Comparison of ENCODE assay signal across 28 cellular contexts in the genomic region with DNA sequence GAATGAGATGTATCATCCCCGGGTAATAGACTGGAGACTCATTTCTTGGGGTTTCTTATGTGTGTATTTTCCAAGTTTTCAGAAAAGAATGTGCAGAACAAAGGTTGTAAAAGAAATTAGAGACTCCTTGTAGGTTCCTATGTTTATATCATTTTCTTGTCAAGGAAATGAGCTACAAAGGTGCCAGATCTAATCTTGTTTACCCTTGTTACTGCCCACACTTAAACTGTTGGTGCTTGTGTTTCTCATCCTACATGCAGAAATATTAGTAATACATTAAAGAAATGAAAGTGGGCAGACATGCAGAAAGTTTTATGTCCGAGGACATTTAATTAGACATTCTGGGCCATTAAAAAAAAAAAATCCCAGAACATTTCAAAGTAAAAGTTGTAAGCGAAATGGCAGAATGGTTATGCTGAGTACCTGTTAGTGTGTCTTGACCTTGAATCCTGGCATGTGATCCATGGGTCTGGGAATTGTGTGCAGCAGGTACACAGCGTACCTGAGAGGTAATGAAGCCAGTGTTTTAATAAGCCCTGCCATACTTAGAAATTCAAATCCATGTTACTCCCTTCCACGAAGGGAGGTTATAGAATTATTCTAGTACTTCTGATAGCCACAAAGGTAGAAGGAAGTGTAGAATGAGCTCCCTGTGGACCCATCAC.
"Had no signal": no experiment of that assay in that cellular context is flagged by ENCODE, and none has a peak within 500 bp of the region (broad histone marks: within the 10 kb centered on the region; RNA-seq: fewer than 3 reads in every experiment).

No MANE protein-coding gene starts in this region.

- H3K36me3 ChIP-seq: breast epithelium, cardiac muscle cell, colonic mucosa had no signal

- H3K4me1 ChIP-seq: breast epithelium, esophagus squamous epithelium, gastroesophageal sphincter had no signal

- H3K9me3 ChIP-seq: breast epithelium, colonic mucosa, esophagus squamous epithelium, gastroesophageal sphincter had no signal

- ATAC-seq: activated naive CD4-positive, alpha-beta T cell treated with anti-CD3 and anti-CD28 coated beads, Interleukin-2, amount 50 U/mL, for 72 hours; activated T-cell treated with anti-CD3 and anti-CD28 coated beads, Interleukin-2, amount 50 U/mL, for 72 hours; gastroesophageal sphincter; WTC11 had no signal

- H3K4me3 ChIP-seq: breast epithelium, cardiac muscle cell, colonic mucosa, esophagus squamous epithelium, gastroesophageal sphincter had no signal

- H3K27ac ChIP-seq: breast epithelium, cardiac muscle cell, colonic mucosa, epithelial cell of prostate, esophagus squamous epithelium, gastroesophageal sphincter had no signal

- FAIRE-seq: endometrium, endothelial cell of umbilical vein had no signal

- H3K27me3 ChIP-seq: breast epithelium, cardiac muscle cell, colonic mucosa, esophagus squamous epithelium, gastroesophageal sphincter had no signal

- DNase-seq: activated CD4-positive, alpha-beta memory T cell treated with anti-CD3 and anti-CD28 coated beads, Interleukin-2, amount 10 ng/mL, durations not matched to agents 7 days and 5 days; activated CD4-positive, alpha-beta T cell treated with anti-CD3 and anti-CD28 coated beads for 1 hour; activated CD4-positive, alpha-beta T cell treated with anti-CD3 and anti-CD28 coated beads for 4 hours; activated CD4-positive, alpha-beta T cell treated with anti-CD3 and anti-CD28 coated beads, Interleukin-2, amount 10 ng/mL, durations not matched to agents 7 days and 5 days; activated CD4-positive, alpha-beta T cell treated with anti-CD3 and anti-CD28 coated beads, Interleukin-2, amount 50 U/mL, for 4 hours; activated CD8-positive, alpha-beta memory T cell treated with anti-CD3 and anti-CD28 coated beads, Interleukin-2, amount 50 U/mL, for 48 hours; activated gamma-delta T cell; activated naive CD4-positive, alpha-beta T cell; activated naive CD4-positive, alpha-beta T cell treated with anti-CD3 and anti-CD28 coated beads, Interleukin-2, amount 10 ng/mL, durations not matched to agents 7 days and 5 days; activated naive CD8-positive, alpha-beta T cell treated with anti-CD3 and anti-CD28 coated beads, Interleukin-2, amount 10 ng/mL, durations not matched to agents 7 days and 5 days; activated T-cell treated with anti-CD3 and anti-CD28 coated beads for 4 hours; activated T-cell treated with anti-CD3 and anti-CD28 coated beads, Interleukin-2, amount 50 U/mL, for 24 hours; activated T-cell treated with anti-CD3 and anti-CD28 coated beads, Interleukin-2, amount 50 U/mL, for 72 hours; central memory CD4-positive, alpha-beta T cell; cerebellar nuclear complex; colonic mucosa; effector CD8-positive, alpha-beta T cell; esophagus squamous epithelium; foreskin melanocyte; T-helper 9 cell had no signal
